In genomic region chr22:17957683-17958082, GRCh38 we compare ENCODE assay signal across 20 cellular contexts.
DNase-seq lines count a peak whose midpoint lies in the region; ATAC-seq and TF ChIP-seq lines count a peak whose summit lies in the region.
"Had no signal": no experiment of that assay in that cellular context is flagged by ENCODE, and none has a peak within 500 bp of the region (broad histone marks: within the 10 kb centered on the region; RNA-seq: fewer than 3 reads in every experiment).

No MANE protein-coding gene starts in this region.

- peaks cover 70% of the 10 kb centered on the region for H3K4me1 Mint-ChIP-seq in nephron
- H3K4me1 Mint-ChIP-seq: CD14-positive monocyte had no signal

- DNase-seq in left ventricle myocardium superior = no peak
- DNase-seq in Right ventricle myocardium superior = no peak
- DNase-seq in fibroblast of villous mesenchyme (ENCODE audit: low read depth) = peak; percentile 72
- no peak for DNase-seq in HUDEP-2 (lab: John Stamatoyannopoulos, UW; ENCODE audit: unreplicated experiment in 76 of 76)
- DNase-seq in activated gamma-delta T cell treated with Interleukin-2 at 50 U/mL for 16 hours = no peak
- no peak for DNase-seq in NCI-H1417 treated with DMSO at 0.1 percent for 48 hours (lab: John Stamatoyannopoulos, UW)
- DNase-seq: 8988T, COR-L47, DMS53, KG1, NCI-H1436 treated with DMSO at 0.1 percent for 48 hours, NCI-H2081, NCI-H748 treated with DMSO at 0.1 percent for 48 hours, OCI-M1, RPMI8226, SJCRH30 had no signal

- ATAC-seq in left ventricle myocardium superior (peak; percentile 46), Right ventricle myocardium superior (ENCODE audit: poor library complexity) (no peak), HG03342 (IDR thresholded peaks at IDR 0.05; ENCODE audit: unreplicated experiment) (no peak)
- ATAC-seq: HCT116 had no signal

- no peaks in the 10 kb centered on the region for H3K36me3 Mint-ChIP-seq in nephron (ENCODE audit: low read depth)
- H3K36me3 Mint-ChIP-seq: CD14-positive monocyte had no signal

- TF ChIP-seq CTCF in fibroblast of villous mesenchyme (IDR thresholded peaks at IDR 0.05; ENCODE audit: insufficient read depth, low read depth, low read length) (no peak), nephron (IDR thresholded peaks at IDR 0.05; ENCODE audit: unreplicated experiment in 3 of 3) (no peak)

- no peaks in the 10 kb centered on the region for H3K9me3 Mint-ChIP-seq in nephron

- peak overlapping the region; percentile 29 to 78 (median 77) for H3K27ac Mint-ChIP-seq in nephron

- peak overlapping the region in 1 of 3 experiments; percentile 14 for H3K4me3 Mint-ChIP-seq in nephron
- H3K4me3 Mint-ChIP-seq: CD14-positive monocyte had no signal

- no peak overlapping the region for H3K4me3 ChIP-seq in fibroblast of villous mesenchyme (ENCODE audit: low read depth, low read length)
- H3K4me3 ChIP-seq: SJCRH30 had no signal

- intact Hi-C loops in left ventricle myocardium superior (cut with micrococcal nuclease) = no loop called here
- intact Hi-C loops in Right ventricle myocardium superior (cut with DNase I) = no loop called here

- no peaks in the 10 kb centered on the region for H3K27me3 Mint-ChIP-seq in nephron (ENCODE audit: low read depth)
